8 cellular contexts compared by ENCODE assay signal in the genomic region with DNA sequence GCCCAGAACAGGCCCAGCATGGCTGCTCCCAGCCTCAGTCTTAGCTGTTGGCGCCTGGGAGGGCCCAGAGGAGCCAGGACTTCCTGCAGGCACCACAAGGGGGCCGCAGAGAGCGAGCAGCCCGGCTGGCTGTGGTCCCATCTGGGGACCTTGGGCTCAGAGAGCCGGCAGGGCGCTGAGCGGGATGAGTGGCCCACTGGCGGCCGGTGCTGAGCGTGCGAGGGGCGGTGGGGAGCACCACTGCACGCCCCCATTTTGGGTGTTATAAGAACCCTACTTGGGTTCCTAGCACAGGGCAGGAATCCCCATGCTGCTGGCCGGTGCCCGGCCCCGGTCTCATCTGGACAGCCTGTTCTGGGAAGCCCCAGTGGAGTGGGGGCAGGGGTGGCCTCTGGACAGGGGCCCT. TPM values are rescaled to one million over a fixed set of nuclear protein-coding genes. Genes with fewer than 3 reads are reported as not detected.
DNase-seq lines count a peak whose midpoint lies in the region; ATAC-seq, FAIRE-seq and TF ChIP-seq lines count a peak whose summit lies in the region.

No MANE protein-coding gene starts in this region.

- peak; percentile 67 to 83 (median 67) for TF ChIP-seq CTCF in keratinocyte (optimal IDR thresholded peaks at IDR 0.05 in 1 of 3, IDR thresholded peaks at IDR 0.05 in 1 of 3, conservative IDR thresholded peaks at IDR 0.05 in 1 of 3; ENCODE audit: extremely low read depth in 1 of 3, insufficient read depth in 2 of 3, low read length in 3 of 3)

- no peak overlapping the region for H2AFZ ChIP-seq in keratinocyte (ENCODE audit: control insufficient read depth, low read length)

- no peaks in the 10 kb centered on the region for H3K9me3 ChIP-seq in HUES6 (ENCODE audit: control insufficient read depth, insufficient read depth, low read depth, low read length)
- no peaks in the 10 kb centered on the region for H3K9me3 ChIP-seq in keratinocyte (ENCODE audit: control insufficient read depth, low read depth, low read length)

- DNase-seq in EH (ENCODE audit: low read depth) = peak; percentile 51
- peak; percentile 18 to 56 (median 35) for DNase-seq in activated CD4-positive, CD25-positive, alpha-beta regulatory T cell (lab: John Stamatoyannopoulos, UW)
- peak; percentile 83 to 98 for DNase-seq in T47D (ENCODE audit: low read depth in 1 of 2, low spot score in 1 of 2)
- DNase-seq in keratinocyte (ENCODE audit: low read depth, low spot score) = no peak
- peak; percentile 16 to 47 (median 44) for DNase-seq in stimulated activated CD4-positive, alpha-beta T cell treated with anti-CD3 and anti-CD28 coated beads, Interleukin-1b, Interleukin-23, amount 100 ng/mL, for 24 hours (ENCODE audit: low read depth in 4 of 4, low spot score in 1 of 4)
- no peak for DNase-seq in cerebellar nuclear complex (lab: John Stamatoyannopoulos, UW)

- no peaks in the 10 kb centered on the region for H3K9me1 ChIP-seq in keratinocyte (ENCODE audit: control insufficient read depth, extremely low read depth, insufficient read depth, low read length)

- H4K20me1 ChIP-seq in keratinocyte (ENCODE audit: control insufficient read depth, extremely low read depth, insufficient read depth, low read length) = peaks cover 2% of the 10 kb centered on the region

- H3K4me2 ChIP-seq in keratinocyte (ENCODE audit: control insufficient read depth, extremely low read depth, insufficient read depth, low read depth, low read length) = no peak overlapping the region

- H3K36me3 ChIP-seq in HUES6 (ENCODE audit: control insufficient read depth, insufficient read depth, low read length) (peaks cover 62% of the 10 kb centered on the region), keratinocyte (ENCODE audit: control insufficient read depth in 2 of 2, extremely low read depth in 1 of 2, insufficient read depth in 2 of 2, low read length in 2 of 2) (peaks cover 16 to 33% of the 10 kb centered on the region in 2 experiments)

- dilution Hi-C loops in keratinocyte (cut with MboI; ENCODE audit: extremely low pct_ligation_motif_present, low sequenced_read_pairs) = no loop called here

- in situ Hi-C loops in T47D (cut with HindIII; ENCODE audit: low pct_unique_long_range_greater_than_20kb, low sequenced_read_pairs) = no loop called here

- H3K27ac ChIP-seq in HUES6 (ENCODE audit: low read depth, low read length) (0 out of 2 replicates have a peak overlapping the region, but pooled peaks have one; percentile 26), keratinocyte (ENCODE audit: control insufficient read depth, insufficient read depth, low read length) (no peak overlapping the region)

- H3K4me1 ChIP-seq in HUES6 (ENCODE audit: control insufficient read depth, insufficient read depth, low read length) (no peaks in the 10 kb centered on the region), keratinocyte (ENCODE audit: control insufficient read depth, extremely low read depth, insufficient read depth, low read length) (no peaks in the 10 kb centered on the region)

- FAIRE-seq in keratinocyte (lab: Jason Lieb, UNC) = no peak

- ATAC-seq in GM21526 (IDR thresholded peaks at IDR 0.05; ENCODE audit: low FRiP score, unreplicated experiment) = no peak

- H3K9ac ChIP-seq in HUES6 (ENCODE audit: low read length) (no peak overlapping the region), keratinocyte (ENCODE audit: control insufficient read depth, extremely low read depth, insufficient read depth, low read length) (no peak overlapping the region)

- H3K79me2 ChIP-seq in keratinocyte (ENCODE audit: control insufficient read depth, insufficient read depth, low read length) = peaks cover 15% of the 10 kb centered on the region

- H3K4me3 ChIP-seq in HUES6 (ENCODE audit: low read depth, low read length) = no peak overlapping the region
- no peak overlapping the region for H3K4me3 ChIP-seq in keratinocyte (ENCODE audit: control insufficient read depth in 2 of 3, extremely low read depth in 1 of 3, insufficient read depth in 2 of 3, low read depth in 1 of 3, low read length in 3 of 3)

- H3K27me3 ChIP-seq in HUES6 (ENCODE audit: control insufficient read depth, insufficient read depth, low read length) (no peaks in the 10 kb centered on the region), keratinocyte (ENCODE audit: control insufficient read depth, extremely low read depth, insufficient read depth, low read length) (no peaks in the 10 kb centered on the region)

RNA-seq across cellular contexts. Expression of gene CRIP2, which starts 25.9 kb away (rescaled TPM):
- polyA plus RNA-seq in keratinocyte = 4.8 to 12.7 TPM (median 5.7 TPM) in 3 replicates
- 0.61 TPM for polyA plus RNA-seq in keratinocyte (2011; ENCODE audit: low read depth)
- polyA plus RNA-seq in keratinocyte (2011; cell fraction: cytosol; rRNA removed) = 3.7 and 13.9 TPM in 2 replicates
- 5.7 and 7.8 TPM in 2 replicates for polyA plus RNA-seq in keratinocyte (2011; cell fraction: nucleus; rRNA removed)
- polyA plus RNA-seq in keratinocyte (2012; ENCODE audit: low replicate concordance) = 6.0 and 8.3 TPM in 2 replicates
- 1.2 to 5.3 TPM (median 3.8 TPM) in 3 replicates for polyA minus RNA-seq in keratinocyte
- 18.0 TPM for polyA minus RNA-seq in keratinocyte (2011; cell fraction: cytosol; rRNA and poly(A)+ RNA removed)
- polyA minus RNA-seq in keratinocyte (2011; cell fraction: nucleus; rRNA and poly(A)+ RNA removed) = 1.6 and 3.7 TPM in 2 replicates

RNA-seq across cellular contexts. Expression of gene MTA1, which starts 29.1 kb away (rescaled TPM):
- 33.6 to 50.0 TPM (median 49.2 TPM) in 3 replicates for polyA plus RNA-seq in keratinocyte
- 12.2 TPM for polyA plus RNA-seq in keratinocyte (2011; ENCODE audit: low read depth)
- 23.2 and 41.5 TPM in 2 replicates for polyA plus RNA-seq in keratinocyte (2011; cell fraction: cytosol; rRNA removed)
- 122 and 149 TPM in 2 replicates for polyA plus RNA-seq in keratinocyte (2011; cell fraction: nucleus; rRNA removed)
- polyA plus RNA-seq in keratinocyte (2012; ENCODE audit: low replicate concordance) = 29.4 and 50.2 TPM in 2 replicates
- 27.7 to 79.2 TPM (median 35.9 TPM) in 3 replicates for polyA minus RNA-seq in keratinocyte
- polyA minus RNA-seq in keratinocyte (2011; cell fraction: cytosol; rRNA and poly(A)+ RNA removed) = 90.4 TPM
- 59.6 and 63.2 TPM in 2 replicates for polyA minus RNA-seq in keratinocyte (2011; cell fraction: nucleus; rRNA and poly(A)+ RNA removed)

RNA-seq across cellular contexts. Expression of gene CRIP1, which starts 38.0 kb away (rescaled TPM):
- polyA plus RNA-seq in keratinocyte = 1.1 to 1.7 TPM (median 1.3 TPM) in 3 replicates
- not detected for polyA plus RNA-seq in keratinocyte (2011; ENCODE audit: low read depth)
- polyA plus RNA-seq in keratinocyte (2011; cell fraction: cytosol; rRNA removed) = 0.23 and 1.0 TPM in 2 replicates
- 0.27 and 0.85 TPM in 2 replicates for polyA plus RNA-seq in keratinocyte (2011; cell fraction: nucleus; rRNA removed)
- 2.2 TPM in 1 of 2 replicates, not detected in the other for polyA plus RNA-seq in keratinocyte (2012; ENCODE audit: low replicate concordance)
- not detected in 3 replicates for polyA minus RNA-seq in keratinocyte
- not detected for polyA minus RNA-seq in keratinocyte (2011; cell fraction: cytosol; rRNA and poly(A)+ RNA removed)
- 1.8 TPM in 1 of 2 replicates, not detected in the other for polyA minus RNA-seq in keratinocyte (2011; cell fraction: nucleus; rRNA and poly(A)+ RNA removed)

RNA-seq across cellular contexts. Expression of gene TEDC1, which starts 42.3 kb away (rescaled TPM):
- polyA plus RNA-seq in keratinocyte = 4.2 to 5.0 TPM (median 5.0 TPM) in 3 replicates
- 0.85 TPM for polyA plus RNA-seq in keratinocyte (2011; ENCODE audit: low read depth)
- polyA plus RNA-seq in keratinocyte (2011; cell fraction: cytosol; rRNA removed) = 1.6 and 5.4 TPM in 2 replicates
- 5.5 and 5.6 TPM in 2 replicates for polyA plus RNA-seq in keratinocyte (2011; cell fraction: nucleus; rRNA removed)
- 2.0 and 10.5 TPM in 2 replicates for polyA plus RNA-seq in keratinocyte (2012; ENCODE audit: low replicate concordance)
- 2.0 to 6.2 TPM (median 3.5 TPM) in 3 replicates for polyA minus RNA-seq in keratinocyte
- 8.6 TPM for polyA minus RNA-seq in keratinocyte (2011; cell fraction: cytosol; rRNA and poly(A)+ RNA removed)
- polyA minus RNA-seq in keratinocyte (2011; cell fraction: nucleus; rRNA and poly(A)+ RNA removed) = 2.7 and 3.4 TPM in 2 replicates

RNA-seq across cellular contexts. Expression of gene TEX22, which starts 50.4 kb away (rescaled TPM):
- 0.03 to 0.09 TPM in 2 of 3 replicates, not detected in the other for polyA plus RNA-seq in keratinocyte
- polyA plus RNA-seq in keratinocyte (2011; ENCODE audit: low read depth) = not detected
- polyA plus RNA-seq in keratinocyte (2011; cell fraction: cytosol; rRNA removed) = 0.05 TPM in 1 of 2 replicates, not detected in the other
- 0.05 and 0.29 TPM in 2 replicates for polyA plus RNA-seq in keratinocyte (2011; cell fraction: nucleus; rRNA removed)
- 0.10 and 0.23 TPM in 2 replicates for polyA plus RNA-seq in keratinocyte (2012; ENCODE audit: low replicate concordance)
- not detected in 3 replicates for polyA minus RNA-seq in keratinocyte
- polyA minus RNA-seq in keratinocyte (2011; cell fraction: cytosol; rRNA and poly(A)+ RNA removed) = not detected
- polyA minus RNA-seq in keratinocyte (2011; cell fraction: nucleus; rRNA and poly(A)+ RNA removed) = 0.21 TPM in 1 of 2 replicates, not detected in the other

Comparison
In these comparisons a context has a peak if more than half of its experiments do, and no peak if none do; other contexts are left out.
1. DNase-seq: peak in EH (single experiment), activated CD4-positive, CD25-positive, alpha-beta regulatory T cell (4 of 4), T47D (2 of 2) and stimulated activated CD4-positive, alpha-beta T cell treated with anti-CD3 and anti-CD28 coated beads, Interleukin-1b, Interleukin-23, amount 100 ng/mL, for 24 hours (4 of 4); none in keratinocyte (single experiment) and cerebellar nuclear complex (0 of 2).